Comparison of ENCODE assay signal across 12 cellular contexts in genomic region chr14:105410642-105411016, GRCh38. TPM values are rescaled to one million over a fixed set of nuclear protein-coding genes. Genes with fewer than 3 reads are reported as not detected.
DNase-seq lines count a peak whose midpoint lies in the region; ATAC-seq, FAIRE-seq and TF ChIP-seq lines count a peak whose summit lies in the region.
"Had no signal": no experiment of that assay in that cellular context is flagged by ENCODE, and none has a peak within 500 bp of the region (broad histone marks: within the 10 kb centered on the region; RNA-seq: fewer than 3 reads in every experiment).

No MANE protein-coding gene starts in this region.

- H3K4me3 ChIP-seq in SK-N-SH (ENCODE audit: low read depth in 2 of 2, low read length in 1 of 2), result no peak overlapping the region; a peak in 1 of 4 replicates
- H3K4me3 ChIP-seq in K562, result no peak overlapping the region
- peak overlapping the region; percentile 44 for H3K4me3 ChIP-seq in suprapubic skin
- H3K4me3 ChIP-seq in uterus, result no peak overlapping the region
- no peak overlapping the region for H3K4me3 ChIP-seq in ascending aorta
- H3K4me3 ChIP-seq: body of pancreas had no signal

- H3F3A ChIP-seq in SK-N-SH (replicated peaks; ENCODE audit: insufficient read depth), result peaks cover 12% of the 10 kb centered on the region

- no peak for TF ChIP-seq POLR2A in K562 (conservative IDR thresholded peaks at IDR 0.05)
- TF ChIP-seq POLR2A in suprapubic skin (IDR thresholded peaks at IDR 0.05), result no peak
- TF ChIP-seq POLR2A in uterus (IDR thresholded peaks at IDR 0.05), result no peak

- no peak overlapping the region for H2AFZ ChIP-seq in SK-N-SH (ENCODE audit: low read depth)
- H2AFZ ChIP-seq in K562 (ENCODE audit: low read depth, low read length), result no peak overlapping the region

- TF ChIP-seq RAD21 in SK-N-SH (IDR thresholded peaks at IDR 0.05; ENCODE audit: low read length), result no peak
- TF ChIP-seq RAD21 in K562 (CRISPR knock-in tag; conservative IDR thresholded peaks at IDR 0.05 in 1 of 2, IDR thresholded peaks at IDR 0.05 in 1 of 2), result no peak

- no peak overlapping the region for H3K27ac ChIP-seq in SK-N-SH (ENCODE audit: low read depth in 2 of 2, low read length in 1 of 2)
- no peak overlapping the region for H3K27ac ChIP-seq in K562 (ENCODE audit: extremely low read depth, low read depth, low read length)
- H3K27ac ChIP-seq in suprapubic skin, result no peak overlapping the region
- H3K27ac ChIP-seq in uterus, result no peak overlapping the region
- no peak overlapping the region for H3K27ac ChIP-seq in ascending aorta
- H3K27ac ChIP-seq: body of pancreas, right atrium auricular region had no signal

- intact Hi-C loops in K562 (cut with micrococcal nuclease), result no loop called here
- intact Hi-C loops in uterus (cut with DNase I; ENCODE audit: low total_unique reads), result no loop called here
- intact Hi-C loops in ascending aorta (cut with DNase I), result loop anchor here (10.0 kb wide), 1 partner anchor 166 kb away; the partner anchor contains the start of gene BTBD6

- no TSS peak for BruUV-seq in K562 (replicated peaks; lab: Mats Ljungman, UMichigan)

- no peaks in the 10 kb centered on the region for H3K79me2 ChIP-seq in SK-N-SH (ENCODE audit: insufficient read depth)
- no peaks in the 10 kb centered on the region for H3K79me2 ChIP-seq in K562 (ENCODE audit: control insufficient read depth, insufficient read depth, low read length)

- CTCF ChIA-PET in SK-N-SH (lab: Yijun Ruan, JAX) (interaction anchor here (1.0 to 4.1 kb wide), 4 partner anchors 12 to 79 kb away, joined by 3 to 18 read pairs (median 8); no protein-coding TSS in a partner anchor), K562 (lab: Yijun Ruan, JAX; ENCODE audit: low intra/inter-chr PET ratio) (no interaction called here)

- TF ChIP-seq CTCF in SK-N-SH (IDR thresholded peaks at IDR 0.05) (no peak), K562 (IDR thresholded peaks at IDR 0.05 in 2 of 3, conservative IDR thresholded peaks at IDR 0.05 in 1 of 3; ENCODE audit: insufficient read depth in 2 of 3, low read depth in 1 of 3, low read length in 3 of 3) (no peak), suprapubic skin (IDR thresholded peaks at IDR 0.05) (no peak), uterus (IDR thresholded peaks at IDR 0.05) (no peak), ascending aorta (IDR thresholded peaks at IDR 0.05) (no peak)

- WGBS in SK-N-SH (ENCODE audit: low lambda C conversion rate), result 71% methylated on average over 5 of the region's 5 CpGs
- 69% methylated on average over 3 of the region's 5 CpGs for WGBS in K562 (ENCODE audit: insufficient coverage, low coverage, missing lambda C conversion rate)
- WGBS in suprapubic skin, result 59% methylated on average over 2 of the region's 5 CpGs

- TF ChIP-seq EP300 in SK-N-SH (IDR thresholded peaks at IDR 0.05; ENCODE audit: borderline replicate concordance in 1 of 2, low read depth in 1 of 2, low read length in 1 of 2) (no peak), K562 (IDR thresholded peaks at IDR 0.05; ENCODE audit: low read length) (no peak), suprapubic skin (IDR thresholded peaks at IDR 0.05) (no peak)

- FAIRE-seq in K562 (lab: Jason Lieb, UNC), result no peak

- H3K27me3 ChIP-seq in SK-N-SH (ENCODE audit: insufficient read depth) (no peaks in the 10 kb centered on the region), K562 (ENCODE audit: control insufficient read depth in 2 of 2, insufficient read depth in 2 of 2, low read length in 2 of 2) (peaks cover 0 to 10% of the 10 kb centered on the region in 2 experiments; a peak in 1 of 5 replicates), suprapubic skin (peaks cover 15% of the 10 kb centered on the region), uterus (peaks cover 3 to 17% of the 10 kb centered on the region in 2 donors), ascending aorta (no peaks in the 10 kb centered on the region)
- H3K27me3 ChIP-seq: body of pancreas, right atrium auricular region had no signal

- in situ Hi-C loops in K562 (cut with MboI), result no loop called here

- no peak for ATAC-seq in SK-N-SH treated with all-trans-retinoic acid at 6 μM for 48 hours
- ATAC-seq in K562, result no peak
- ATAC-seq in GM19351 (IDR thresholded peaks at IDR 0.05; ENCODE audit: unreplicated experiment), result no peak

- H3K9me1 ChIP-seq in K562 (ENCODE audit: control insufficient read depth, insufficient read depth, low read length), result no peaks in the 10 kb centered on the region

- H3K4me2 ChIP-seq in SK-N-SH, result 0 out of 2 replicates have a peak overlapping the region, but pooled peaks have one; percentile 44
- peak overlapping the region; percentile 55; the same call in 1 of the 2 replicates for H3K4me2 ChIP-seq in K562 (ENCODE audit: insufficient read depth, low read length)

- H4K20me1 ChIP-seq in SK-N-SH (ENCODE audit: insufficient read depth) (no peaks in the 10 kb centered on the region), K562 (replicated peaks; ENCODE audit: control insufficient read depth, insufficient read depth, low read length) (no peaks in the 10 kb centered on the region)

- DNase-seq in SK-N-SH, result no peak
- DNase-seq in K562 (ENCODE audit: extremely low read depth in 1 of 4, low spot score in 3 of 4), result no peak
- DNase-seq in left kidney (ENCODE audit: low read depth, low spot score), result peak; percentile 4
- no peak for DNase-seq in suprapubic skin (ENCODE audit: low spot score in 2 of 2)
- no peak for DNase-seq in uterus
- no peak for DNase-seq in ascending aorta (ENCODE audit: low spot score in 2 of 2)
- DNase-seq: activated CD4-positive, CD25-positive, alpha-beta regulatory T cell treated with anti-CD3 and anti-CD28 coated beads, Interleukin-2, amount 50 U/mL, for 72 hours; activated T-cell treated with anti-CD3 and anti-CD28 coated beads, Interleukin-2, amount 50 U/mL, for 24 hours had no signal

- no peak overlapping the region for H3K9ac ChIP-seq in SK-N-SH
- peak overlapping the region in 1 of 2 experiments; percentile 85; a peak in 2 of 4 replicates for H3K9ac ChIP-seq in K562 (ENCODE audit: insufficient read depth in 1 of 2, low read depth in 2 of 2, low read length in 2 of 2)

- H3K9me2 ChIP-seq in SK-N-SH, result no peaks in the 10 kb centered on the region

- POLR2A ChIA-PET in SK-N-SH (lab: Yijun Ruan, JAX) (interaction anchor here (2.0 kb wide), 1 partner anchor 12 kb away, joined by 8 read pairs; the partner anchor contains the start of gene TEX22), K562 (lab: Yijun Ruan, JAX) (no interaction called here)

- H3K9me3 ChIP-seq in SK-N-SH, result no peaks in the 10 kb centered on the region
- H3K9me3 ChIP-seq in K562 (replicated peaks; ENCODE audit: control insufficient read depth, insufficient read depth, low read depth, low read length), result no peaks in the 10 kb centered on the region
- H3K9me3 ChIP-seq in suprapubic skin, result no peaks in the 10 kb centered on the region
- H3K9me3 ChIP-seq in uterus, result no peaks in the 10 kb centered on the region
- no peaks in the 10 kb centered on the region for H3K9me3 ChIP-seq in ascending aorta
- H3K9me3 ChIP-seq: body of pancreas, right atrium auricular region had no signal

- H3K4me1 ChIP-seq in SK-N-SH (ENCODE audit: control insufficient read depth in 1 of 2, insufficient read depth in 2 of 2, low read depth in 1 of 2, low read length in 1 of 2), result peaks cover 0 to 17% of the 10 kb centered on the region in 2 experiments; a peak in 1 of 4 replicates
- H3K4me1 ChIP-seq in K562 (replicated peaks in 1 of 2; ENCODE audit: control insufficient read depth in 2 of 2, insufficient read depth in 2 of 2, low read length in 2 of 2), result peaks cover 0 to 30% of the 10 kb centered on the region in 2 experiments; a peak in 3 of 5 replicates
- peaks cover 22% of the 10 kb centered on the region for H3K4me1 ChIP-seq in suprapubic skin
- H3K4me1 ChIP-seq in uterus, result peaks cover 0 to 12% of the 10 kb centered on the region in 2 donors
- peaks cover 0 to 10% of the 10 kb centered on the region in 2 donors for H3K4me1 ChIP-seq in ascending aorta

- H3K36me3 ChIP-seq in SK-N-SH (replicated peaks in 1 of 2; ENCODE audit: control insufficient read depth in 1 of 2, insufficient read depth in 2 of 2, low read length in 1 of 2), result no peaks in the 10 kb centered on the region
- no peaks in the 10 kb centered on the region for H3K36me3 ChIP-seq in K562 (ENCODE audit: control insufficient read depth, insufficient read depth, low read length)
- no peaks in the 10 kb centered on the region for H3K36me3 ChIP-seq in suprapubic skin
- H3K36me3 ChIP-seq in uterus, result no peaks in the 10 kb centered on the region
- no peaks in the 10 kb centered on the region for H3K36me3 ChIP-seq in ascending aorta
- H3K36me3 ChIP-seq: right atrium auricular region had no signal

RNA-seq across cellular contexts. Expression of gene MTA1, which starts 9.0 kb away (rescaled TPM):
- polyA plus RNA-seq in SK-N-SH (2012; rRNA removed) (74.8 and 96.3 TPM in 2 replicates), K562 (2011; rRNA removed) (47.7 and 58.6 TPM in 2 replicates), K562 (2014; fragmentation: Illumina TruSeq; extraction: Trizol) (29.5 and 45.4 TPM in 2 replicates), K562 (2014; fragmentation: Nextera tagmentation; extraction: Ambion mirVana) (under 1 TPM; 0.13 to 0.14 TPM), K562 (2014; rRNA removed) (90.0 and 103 TPM in 2 replicates)
- polyA plus RNA-seq in SK-N-SH (2012; cell fraction: cytosol; rRNA removed), result 45.4 and 60.6 TPM in 2 replicates
- 499 and 721 TPM in 2 replicates for polyA plus RNA-seq in SK-N-SH (2012; cell fraction: nucleus; rRNA removed)
- 154 and 390 TPM in 2 replicates for total RNA-seq in K562 (2011; cell fraction: chromatin; rRNA removed; ENCODE audit: low replicate concordance)
- 257 and 271 TPM in 2 replicates for total RNA-seq in K562 (2011; cell fraction: nucleolus; rRNA removed)
- total RNA-seq in K562 (2011; cell fraction: nucleoplasm; rRNA removed), result 138 and 156 TPM in 2 replicates
- total RNA-seq in K562 (2014; rRNA removed) (48.1 and 61.0 TPM in 2 replicates), K562 (2014; rRNA removed; fragmentation: Illumina TruSeq; extraction: Trizol) (11.6 and 12.2 TPM in 2 replicates), K562 (2015; rRNA removed; fragmentation: Illumina TruSeq; extraction: Trizol) (32.3 and 33.4 TPM in 2 replicates), K562 (2021) (107 and 118 TPM in 2 replicates), suprapubic skin (100 to 1,000 TPM in 1 of 4 donors, 10 to 100 TPM in 3; 38.1 to 107 (median 59.5) TPM), uterus (100 to 1,000 TPM in 2 of 4 donors, 10 to 100 TPM in 2; 62.9 to 218 (median 108) TPM), ascending aorta (118 TPM)
- polyA plus RNA-seq in K562 (2011; cell fraction: cytosol; rRNA removed), result 31.6 and 47.1 TPM in 2 replicates
- polyA plus RNA-seq in K562 (2011; cell fraction: nucleus; rRNA removed), result 383 and 622 TPM in 2 replicates
- 74.0 and 91.7 TPM in 2 replicates for polyA plus RNA-seq in K562 (2012)
- polyA minus RNA-seq in K562 (2011; rRNA and poly(A)+ RNA removed), result 13.9 and 22.6 TPM in 2 replicates
- 69.0 and 80.6 TPM in 2 replicates for polyA minus RNA-seq in K562 (2011; cell fraction: cytosol; rRNA and poly(A)+ RNA removed)
- polyA minus RNA-seq in K562 (2011; cell fraction: nucleus; rRNA and poly(A)+ RNA removed), result 102 and 104 TPM in 2 replicates

RNA-seq across cellular contexts. Expression of gene TEX22, which starts 12.3 kb away (rescaled TPM):
- polyA plus RNA-seq in SK-N-SH (2012; rRNA removed) (0.26 and 0.29 TPM in 2 replicates), K562 (2011; rRNA removed) (0.31 and 0.50 TPM in 2 replicates), K562 (2014; fragmentation: Illumina TruSeq; extraction: Trizol) (0.04 and 0.14 TPM in 2 replicates), K562 (2014; fragmentation: Nextera tagmentation; extraction: Ambion mirVana) (not detected), K562 (2014; rRNA removed) (0.18 and 0.23 TPM in 2 replicates)
- 0.04 and 0.35 TPM in 2 replicates for polyA plus RNA-seq in SK-N-SH (2012; cell fraction: cytosol; rRNA removed)
- polyA plus RNA-seq in SK-N-SH (2012; cell fraction: nucleus; rRNA removed), result 2.6 TPM in 2 replicates
- 2.3 and 5.1 TPM in 2 replicates for total RNA-seq in K562 (2011; cell fraction: chromatin; rRNA removed; ENCODE audit: low replicate concordance)
- 2.6 and 3.8 TPM in 2 replicates for total RNA-seq in K562 (2011; cell fraction: nucleolus; rRNA removed)
- total RNA-seq in K562 (2011; cell fraction: nucleoplasm; rRNA removed), result 1.9 and 2.6 TPM in 2 replicates
- total RNA-seq in K562 (2014; rRNA removed) (0.04 and 0.05 TPM in 2 replicates), K562 (2014; rRNA removed; fragmentation: Illumina TruSeq; extraction: Trizol) (0.06 and 0.55 TPM in 2 replicates), K562 (2015; rRNA removed; fragmentation: Illumina TruSeq; extraction: Trizol) (0.14 and 0.45 TPM in 2 replicates), K562 (2021) (1.0 and 1.7 TPM in 2 replicates), suprapubic skin (under 1 TPM in 1 of 4 donors, not detected in 3; 0.80 TPM), uterus (1 to 10 TPM in 2 of 4 donors, not detected in 2; 1.1 to 3.8 TPM), ascending aorta (not detected)
- 0.22 and 0.66 TPM in 2 replicates for polyA plus RNA-seq in K562 (2011; cell fraction: cytosol; rRNA removed)
- polyA plus RNA-seq in K562 (2011; cell fraction: nucleus; rRNA removed), result 3.7 and 7.3 TPM in 2 replicates
- 0.14 and 0.36 TPM in 2 replicates for polyA plus RNA-seq in K562 (2012)
- polyA minus RNA-seq in K562 (2011; rRNA and poly(A)+ RNA removed), result 0.11 and 0.12 TPM in 2 replicates
- polyA minus RNA-seq in K562 (2011; cell fraction: cytosol; rRNA and poly(A)+ RNA removed), result not detected in 2 replicates
- polyA minus RNA-seq in K562 (2011; cell fraction: nucleus; rRNA and poly(A)+ RNA removed), result 0.56 and 0.94 TPM in 2 replicates
